ENCODE assay signal across 14 cellular contexts in genomic region chr11:35605691-35606090, GRCh38. TPM values are rescaled to one million over a fixed set of nuclear protein-coding genes. Genes with fewer than 3 reads are reported as not detected.
DNase-seq lines count a peak whose midpoint lies in the region; ATAC-seq and TF ChIP-seq lines count a peak whose summit lies in the region.
"Had no signal": no experiment of that assay in that cellular context is flagged by ENCODE, and none has a peak within 500 bp of the region (broad histone marks: within the 10 kb centered on the region; RNA-seq: fewer than 3 reads in every experiment).

No MANE protein-coding gene starts in this region.

- H3K27me3 ChIP-seq in adrenal gland: no peaks in the 10 kb centered on the region
- no peaks in the 10 kb centered on the region for H3K27me3 ChIP-seq in neural progenitor cell
- H3K27me3 ChIP-seq in CD8-positive, alpha-beta memory T cell (ENCODE audit: insufficient read depth, low read length, poor library complexity, severe bottlenecking): no peaks in the 10 kb centered on the region
- H3K27me3 ChIP-seq: BE2C, foreskin keratinocyte had no signal

- H3K36me3 Mint-ChIP-seq in neural progenitor cell: no peaks in the 10 kb centered on the region
- H3K36me3 Mint-ChIP-seq in CD8-positive, alpha-beta memory T cell: no peaks in the 10 kb centered on the region
- no peaks in the 10 kb centered on the region for H3K36me3 Mint-ChIP-seq in activated T-helper 2 cell treated with anti-CD3 and anti-CD28 coated beads, Interferon-gamma antibody, Interleukin-2, Interleukin-4, amounts not matched to agents 10 μg/mL and 5 μg/mL and 100 μg/mL, durations not matched to agents 14 hours and 24 hours and 36 hours (ENCODE audit: low read depth)

- H3K27ac ChIP-seq in adrenal gland (peak overlapping the region in 1 of 5 donors; percentile 13), neural progenitor cell (no peak overlapping the region)
- no peak overlapping the region for H3K27ac ChIP-seq in CD8-positive, alpha-beta memory T cell (ENCODE audit: low read depth, low read length)
- H3K27ac ChIP-seq: foreskin keratinocyte, transverse colon had no signal

- POLR2A ChIA-PET in CD8-positive, alpha-beta memory T cell (lab: Charles Lee): no interaction called here

- no peaks in the 10 kb centered on the region for H3K9me3 Mint-ChIP-seq in neural progenitor cell
- peaks cover 0 to 2% (median 0%) of the 10 kb centered on the region in 5 donors for H3K9me3 Mint-ChIP-seq in CD8-positive, alpha-beta memory T cell
- H3K9me3 Mint-ChIP-seq in activated T-helper 2 cell treated with anti-CD3 and anti-CD28 coated beads, Interferon-gamma antibody, Interleukin-2, Interleukin-4, amounts not matched to agents 10 μg/mL and 5 μg/mL and 100 μg/mL, durations not matched to agents 14 hours and 24 hours and 36 hours: no peaks in the 10 kb centered on the region

- peaks cover 24% of the 10 kb centered on the region for H3K4me1 Mint-ChIP-seq in neural progenitor cell
- H3K4me1 Mint-ChIP-seq in CD8-positive, alpha-beta memory T cell: no peaks in the 10 kb centered on the region
- no peaks in the 10 kb centered on the region for H3K4me1 Mint-ChIP-seq in activated T-helper 2 cell treated with anti-CD3 and anti-CD28 coated beads, Interferon-gamma antibody, Interleukin-2, Interleukin-4, amounts not matched to agents 10 μg/mL and 5 μg/mL and 100 μg/mL, durations not matched to agents 14 hours and 24 hours and 36 hours (ENCODE audit: low read depth)

- 35 to 51% (median 46%) methylated on average over 5 of the region's 5 CpGs for WGBS in adrenal gland, 4 donors

- no peaks in the 10 kb centered on the region for H3K36me3 ChIP-seq in adrenal gland (replicated peaks in 1 of 2)
- no peaks in the 10 kb centered on the region for H3K36me3 ChIP-seq in neural progenitor cell
- no peaks in the 10 kb centered on the region for H3K36me3 ChIP-seq in CD8-positive, alpha-beta memory T cell (ENCODE audit: insufficient read depth, low read length)
- H3K36me3 ChIP-seq: BE2C, transverse colon had no signal

- no peaks in the 10 kb centered on the region for H3K9me3 ChIP-seq in adrenal gland (replicated peaks in 1 of 3)
- H3K9me3 ChIP-seq in neural progenitor cell (ENCODE audit: low read depth): no peaks in the 10 kb centered on the region
- no peaks in the 10 kb centered on the region for H3K9me3 ChIP-seq in CD8-positive, alpha-beta memory T cell (ENCODE audit: low read length)
- H3K9me3 ChIP-seq: BE2C, transverse colon had no signal

- peaks cover 7% of the 10 kb centered on the region for H3K27me3 Mint-ChIP-seq in neural progenitor cell (ENCODE audit: insufficient read depth, low read depth)
- H3K27me3 Mint-ChIP-seq in CD8-positive, alpha-beta memory T cell: peaks cover 11 to 71% of the 10 kb centered on the region in 2 donors
- peaks cover 14% of the 10 kb centered on the region for H3K27me3 Mint-ChIP-seq in activated T-helper 2 cell treated with anti-CD3 and anti-CD28 coated beads, Interferon-gamma antibody, Interleukin-2, Interleukin-4, amounts not matched to agents 10 μg/mL and 5 μg/mL and 100 μg/mL, durations not matched to agents 14 hours and 24 hours and 36 hours (ENCODE audit: low read depth)

- DNase-seq in C1 segment of cervical spinal cord (lab: John Stamatoyannopoulos, UW) (peak in 11 of 14 donors; percentile 14 to 78 (median 54)), adrenal gland (peak in 6 of 7 donors; percentile 20 to 62 (median 37)), fibroblast of villous mesenchyme (ENCODE audit: low read depth) (peak; percentile 69), neural progenitor cell (ENCODE audit: low spot score) (peak; percentile 23), ecto neural progenitor cell (ENCODE audit: low spot score) (no peak)
- no peak for DNase-seq in CD8-positive, alpha-beta memory T cell
- DNase-seq in activated T-helper 2 cell treated with anti-CD3 and anti-CD28 coated beads, Interferon-gamma antibody, Interleukin-2, Interleukin-4, amounts not matched to agents 10 μg/mL and 5 μg/mL and 100 μg/mL, durations not matched to agents 14 hours and 24 hours and 36 hours (ENCODE audit: low spot score): no peak
- DNase-seq: BE2C, dermis blood vessel endothelial cell, DMS79, foreskin keratinocyte, T-helper 2 cell, transverse colon had no signal

- H3K4me3 ChIP-seq in adrenal gland (no peak overlapping the region), fibroblast of villous mesenchyme (ENCODE audit: low read depth, low read length) (no peak overlapping the region), neural progenitor cell (no peak overlapping the region)
- no peak overlapping the region for H3K4me3 ChIP-seq in CD8-positive, alpha-beta memory T cell (ENCODE audit: low read length)
- H3K4me3 ChIP-seq: transverse colon had no signal

- H3K27ac Mint-ChIP-seq in neural progenitor cell: no peak overlapping the region
- H3K27ac Mint-ChIP-seq in CD8-positive, alpha-beta memory T cell: no peak overlapping the region
- H3K27ac Mint-ChIP-seq in activated T-helper 2 cell treated with anti-CD3 and anti-CD28 coated beads, Interferon-gamma antibody, Interleukin-2, Interleukin-4, amounts not matched to agents 10 μg/mL and 5 μg/mL and 100 μg/mL, durations not matched to agents 14 hours and 24 hours and 36 hours: no peak overlapping the region

- TF ChIP-seq POLR2A in adrenal gland (IDR thresholded peaks at IDR 0.05): no peak

- H3F3A ChIP-seq in neural progenitor cell (ENCODE audit: low read depth): peaks cover 29% of the 10 kb centered on the region

- H3K4me2 ChIP-seq in neural progenitor cell: no peak overlapping the region

- TF ChIP-seq CTCF in adrenal gland (IDR thresholded peaks at IDR 0.05): no peak
- no peak for TF ChIP-seq CTCF in fibroblast of villous mesenchyme (IDR thresholded peaks at IDR 0.05; ENCODE audit: insufficient read depth, low read depth, low read length)
- no peak for TF ChIP-seq CTCF in neural progenitor cell (IDR thresholded peaks at IDR 0.05)

- CTCF ChIA-PET in CD8-positive, alpha-beta memory T cell (lab: Charles Lee): interaction anchor here (0.9 to 3.8 kb wide), 2 partner anchors 10 to 660 kb away, joined by 3 to 12 read pairs; no protein-coding TSS in a partner anchor

- intact Hi-C loops in adrenal gland (cut with DNase I): no loop called here
- intact Hi-C loops in activated T-helper 2 cell treated with anti-CD3 and anti-CD28 coated beads, Interferon-gamma antibody, Interleukin-2, Interleukin-4, amounts not matched to agents 10 μg/mL and 5 μg/mL and 100 μg/mL, durations not matched to agents 14 hours and 24 hours and 36 hours (cut with micrococcal nuclease): no loop called here

- H2AFZ ChIP-seq in neural progenitor cell (replicated peaks): no peak overlapping the region

- ATAC-seq in HG03108 (IDR thresholded peaks at IDR 0.05; ENCODE audit: unreplicated experiment): no peak
- ATAC-seq: foreskin keratinocyte had no signal

- no peak overlapping the region for H3K4me3 Mint-ChIP-seq in neural progenitor cell
- H3K4me3 Mint-ChIP-seq in CD8-positive, alpha-beta memory T cell: no peak overlapping the region
- H3K4me3 Mint-ChIP-seq in activated T-helper 2 cell treated with anti-CD3 and anti-CD28 coated beads, Interferon-gamma antibody, Interleukin-2, Interleukin-4, amounts not matched to agents 10 μg/mL and 5 μg/mL and 100 μg/mL, durations not matched to agents 14 hours and 24 hours and 36 hours (ENCODE audit: low read depth): no peak overlapping the region

- no peak overlapping the region for H3K9ac ChIP-seq in neural progenitor cell

- H3K4me1 ChIP-seq in adrenal gland (replicated peaks in 1 of 2) (no peaks in the 10 kb centered on the region), neural progenitor cell (peaks cover 33% of the 10 kb centered on the region)
- no peaks in the 10 kb centered on the region for H3K4me1 ChIP-seq in CD8-positive, alpha-beta memory T cell (ENCODE audit: insufficient read depth, low read length)
- H3K4me1 ChIP-seq: BE2C, foreskin keratinocyte, transverse colon had no signal

- H4K20me1 ChIP-seq in neural progenitor cell (ENCODE audit: low read depth): no peaks in the 10 kb centered on the region

- no peaks in the 10 kb centered on the region for H3K79me2 ChIP-seq in neural progenitor cell (ENCODE audit: low read depth)

RNA-seq across cellular contexts. Expression of gene FJX1, which starts 12.6 kb away (rescaled TPM):
- total RNA-seq in adrenal gland (10 to 100 TPM in 5 of 8 donors, 1 to 10 TPM in 3; 4.3 to 37.1 (median 10.7) TPM), fibroblast of villous mesenchyme (89.8 and 205 TPM in 2 replicates), neural progenitor cell (ENCODE audit: low replicate concordance) (53.3 and 155 TPM in 2 replicates)
- 10 to 100 TPM in 1 of 3 donors, 1 to 10 TPM in 2; 1.1 to 11.2 (median 5.4) TPM for polyA plus RNA-seq in adrenal gland
- total RNA-seq in CD8-positive, alpha-beta memory T cell: under 1 TPM; 0.26 to 0.69 TPM
- not detected for polyA plus RNA-seq in CD8-positive, alpha-beta memory T cell
- 0.09 TPM in 2 replicates for total RNA-seq in activated T-helper 2 cell treated with anti-CD3 and anti-CD28 coated beads, Interferon-gamma antibody, Interleukin-2, Interleukin-4, amounts not matched to agents 10 μg/mL and 5 μg/mL and 100 μg/mL, durations not matched to agents 14 hours and 24 hours and 36 hours

RNA-seq across cellular contexts. Expression of gene TRIM44, which starts 56.9 kb away (rescaled TPM):
- 10 to 100 TPM; 19.0 to 89.8 (median 44.9) TPM for total RNA-seq in adrenal gland
- 10 to 100 TPM in 2 of 3 donors, 1 to 10 TPM in 1; 5.5 to 59.8 (median 12.5) TPM for polyA plus RNA-seq in adrenal gland
- 16.8 and 20.3 TPM in 2 replicates for total RNA-seq in fibroblast of villous mesenchyme
- total RNA-seq in neural progenitor cell (ENCODE audit: low replicate concordance): 28.5 and 44.1 TPM in 2 replicates
- total RNA-seq in CD8-positive, alpha-beta memory T cell: 10 to 100 TPM; 36.8 to 40.4 TPM
- 40.4 TPM for polyA plus RNA-seq in CD8-positive, alpha-beta memory T cell
- total RNA-seq in activated T-helper 2 cell treated with anti-CD3 and anti-CD28 coated beads, Interferon-gamma antibody, Interleukin-2, Interleukin-4, amounts not matched to agents 10 μg/mL and 5 μg/mL and 100 μg/mL, durations not matched to agents 14 hours and 24 hours and 36 hours: 21.7 and 22.8 TPM in 2 replicates

Comparison
In these comparisons a context has a peak if more than half of its experiments do, and no peak if none do; other contexts are left out.
1. DNase-seq: peak in C1 segment of cervical spinal cord (11 of 14), adrenal gland (6 of 7), fibroblast of villous mesenchyme (single experiment) and neural progenitor cell (single experiment); none in CD8-positive, alpha-beta memory T cell (0 of 5), activated T-helper 2 cell treated with anti-CD3 and anti-CD28 coated beads, Interferon-gamma antibody, Interleukin-2, Interleukin-4, amounts not matched to agents 10 μg/mL and 5 μg/mL and 100 μg/mL, durations not matched to agents 14 hours and 24 hours and 36 hours (single experiment) and ecto neural progenitor cell (single experiment).